Comparison of ENCODE assay signal across 8 cellular contexts in genomic region chr17:48611213-48611612, GRCh38. TPM values are rescaled to one million over a fixed set of nuclear protein-coding genes. Genes with fewer than 3 reads are reported as not detected.
DNase-seq lines count a peak whose midpoint lies in the region; ATAC-seq and TF ChIP-seq lines count a peak whose summit lies in the region.

No MANE protein-coding gene starts in this region.

- ATAC-seq in GM19452 (IDR thresholded peaks at IDR 0.05; ENCODE audit: unreplicated experiment) (no peak), HG03108 (IDR thresholded peaks at IDR 0.05; ENCODE audit: unreplicated experiment) (no peak), HG02840 (IDR thresholded peaks at IDR 0.05; ENCODE audit: low FRiP score, unreplicated experiment) (no peak), HG03342 (IDR thresholded peaks at IDR 0.05; ENCODE audit: unreplicated experiment) (no peak)

- peak overlapping the region; percentile 82 to 93 (median 92) for H3K27ac Mint-ChIP-seq in IgD-negative memory B cell
- peak overlapping the region in 2 of 3 experiments; percentile 98 to 99 for H3K27ac Mint-ChIP-seq in nephron

- no peaks in the 10 kb centered on the region for H3K36me3 ChIP-seq in brain microvascular endothelial cell (replicated peaks)

- in situ Hi-C loops in brain microvascular endothelial cell (cut with HindIII; ENCODE audit: low pct_ligation_motif_present, low sequenced_read_pairs), result no loop called here

- DNase-seq in COLO668 (lab: John Stamatoyannopoulos, UW; ENCODE audit: unreplicated experiment), result peak; percentile 46
- DNase-seq in brain microvascular endothelial cell, result no peak

- TF ChIP-seq CTCF in brain microvascular endothelial cell (IDR thresholded peaks at IDR 0.05; ENCODE audit: low read depth, low read length, missing control alignments), result no peak
- no peak for TF ChIP-seq CTCF in nephron (IDR thresholded peaks at IDR 0.05; ENCODE audit: unreplicated experiment in 3 of 3)

- H3K4me1 Mint-ChIP-seq in IgD-negative memory B cell, result peaks cover 13 to 16% (median 15%) of the 10 kb centered on the region in 3 donors
- peaks cover 54% of the 10 kb centered on the region for H3K4me1 Mint-ChIP-seq in nephron

- H3K27me3 Mint-ChIP-seq in IgD-negative memory B cell (peaks cover 45% of the 10 kb centered on the region), nephron (ENCODE audit: low read depth) (peaks cover 77% of the 10 kb centered on the region)

- peaks cover 84% of the 10 kb centered on the region for H3K27me3 ChIP-seq in brain microvascular endothelial cell (replicated peaks)

- H3K36me3 Mint-ChIP-seq in IgD-negative memory B cell (peaks cover 4% of the 10 kb centered on the region), nephron (ENCODE audit: low read depth) (peaks cover 12% of the 10 kb centered on the region)

- no peak overlapping the region for H3K27ac ChIP-seq in brain microvascular endothelial cell

- peaks cover 0 to 4% (median 0%) of the 10 kb centered on the region in 3 donors for H3K9me3 Mint-ChIP-seq in IgD-negative memory B cell
- no peaks in the 10 kb centered on the region for H3K9me3 Mint-ChIP-seq in nephron

- peak overlapping the region; percentile 94 to 99 (median 98) for H3K4me3 Mint-ChIP-seq in IgD-negative memory B cell
- H3K4me3 Mint-ChIP-seq in nephron, result peak overlapping the region; percentile 94 to 98 (median 94)

- peak overlapping the region; percentile 42 for H3K4me3 ChIP-seq in brain microvascular endothelial cell (ENCODE audit: low read depth, low read length)

RNA-seq across cellular contexts. Expression of gene HOXB7, which starts 0.4 kb away (rescaled TPM):
- polyA plus RNA-seq in IgD-negative memory B cell, result not detected

RNA-seq across cellular contexts. Expression of gene HOXB8, which starts 3.9 kb away (rescaled TPM):
- polyA plus RNA-seq in IgD-negative memory B cell, result not detected

RNA-seq across cellular contexts. Expression of gene HOXB6, which starts 6.4 kb away (rescaled TPM):
- polyA plus RNA-seq in IgD-negative memory B cell, result not detected

RNA-seq across cellular contexts. Expression of gene HOXB9, which starts 14.9 kb away (rescaled TPM):
- polyA plus RNA-seq in IgD-negative memory B cell, result not detected

RNA-seq across cellular contexts. Expression of gene HOXB5, which starts 17.6 kb away (rescaled TPM):
- polyA plus RNA-seq in IgD-negative memory B cell, result not detected
